2 cellular contexts compared by ENCODE assay signal in genomic region chr4:173443121-173443520, GRCh38.
TF ChIP-seq lines count a peak whose summit lies in the region.

No MANE protein-coding gene starts in this region.

TF ChIP-seq in IMR-90, 13 proteins besides CTCF, POLR2A, EP300 and RAD21:
- peak; percentile 22; the same call in 1 of the 2 replicates for TF ChIP-seq CEBPB (IDR thresholded peaks at IDR 0.05; ENCODE audit: low read depth, low read length)
- no peak for TF ChIP-seq MXI1 (IDR thresholded peaks at IDR 0.05; ENCODE audit: borderline replicate concordance, low read depth, low read length)
- TF ChIP-seq ELK1 (IDR thresholded peaks at IDR 0.05; ENCODE audit: borderline replicate concordance, low read depth, low read length): no peak

TF ChIP-seq in K562, 482 proteins besides CTCF, POLR2A, EP300 and RAD21 (continues in another document):
- TF ChIP-seq IRF1 (CRISPR knock-in tag; IDR thresholded peaks at IDR 0.05; ENCODE audit: borderline replicate concordance): no peak
- TF ChIP-seq ZNF134 (CRISPR knock-in tag; conservative IDR thresholded peaks at IDR 0.05): no peak
- no peak for TF ChIP-seq ZNF655 (CRISPR knock-in tag; IDR thresholded peaks at IDR 0.05)
- no peak for TF ChIP-seq CREB3L1 (IDR thresholded peaks at IDR 0.05; ENCODE audit: borderline replicate concordance, low read depth)
- TF ChIP-seq RCOR1 (IDR thresholded peaks at IDR 0.05; ENCODE audit: borderline replicate concordance in 1 of 2, low read depth in 2 of 2, low read length in 2 of 2): no peak
- TF ChIP-seq ZNF764 (CRISPR knock-in tag; IDR thresholded peaks at IDR 0.05; ENCODE audit: low read depth): no peak
- no peak for TF ChIP-seq ZNF583 (CRISPR knock-in tag; IDR thresholded peaks at IDR 0.05)
- TF ChIP-seq PML (IDR thresholded peaks at IDR 0.05; ENCODE audit: low read length): no peak
- TF ChIP-seq KLF13 (tag; IDR thresholded peaks at IDR 0.05; ENCODE audit: borderline replicate concordance, low read depth): no peak
- no peak for TF ChIP-seq RBFOX2 (IDR thresholded peaks at IDR 0.05; ENCODE audit: low read depth, low read length)
- TF ChIP-seq TEAD4 (IDR thresholded peaks at IDR 0.05; ENCODE audit: low read length): peak; percentile 44
- no peak for TF ChIP-seq TEAD4 (CRISPR knock-in tag; IDR thresholded peaks at IDR 0.05; ENCODE audit: borderline replicate concordance)
- no peak for TF ChIP-seq KLF1 (tag; IDR thresholded peaks at IDR 0.05)
- no peak for TF ChIP-seq ZBTB1 (CRISPR knock-in tag; IDR thresholded peaks at IDR 0.05; ENCODE audit: borderline replicate concordance, low read depth)
- TF ChIP-seq CEBPB (tag; IDR thresholded peaks at IDR 0.05): peak; percentile 86
- no peak for TF ChIP-seq HBP1 (CRISPR knock-in tag; IDR thresholded peaks at IDR 0.05)
- no peak for TF ChIP-seq ZNF121 (CRISPR knock-in tag; conservative IDR thresholded peaks at IDR 0.05)
- no peak for TF ChIP-seq CCNT2 (IDR thresholded peaks at IDR 0.05; ENCODE audit: borderline replicate concordance, extremely low read depth, insufficient read length, low read depth, low read length)
- no peak for TF ChIP-seq PURB (CRISPR knock-in tag; IDR thresholded peaks at IDR 0.05; ENCODE audit: low read depth)
- TF ChIP-seq CBFA2T3 (IDR thresholded peaks at IDR 0.05): peak; percentile 41
- no peak for TF ChIP-seq ZNF395 (CRISPR knock-in tag; IDR thresholded peaks at IDR 0.05)
- TF ChIP-seq FOXK2 (conservative IDR thresholded peaks at IDR 0.05 in 1 of 2, IDR thresholded peaks at IDR 0.05 in 1 of 2; ENCODE audit: low read depth in 2 of 2): no peak
- TF ChIP-seq FOXP4 (CRISPR knock-in tag; IDR thresholded peaks at IDR 0.05; ENCODE audit: borderline replicate concordance): no peak
- TF ChIP-seq NCOR1 (IDR thresholded peaks at IDR 0.05): no peak
- peak in 1 of 2 experiments; percentile 64; a peak in 1 of 4 replicates for TF ChIP-seq FOXA3 (CRISPR knock-in tag; conservative IDR thresholded peaks at IDR 0.05 in 1 of 2, IDR thresholded peaks at IDR 0.05 in 1 of 2)
- no peak for TF ChIP-seq YBX1 (IDR thresholded peaks at IDR 0.05)
- TF ChIP-seq ZNF707 (CRISPR knock-in tag; conservative IDR thresholded peaks at IDR 0.05): no peak
- TF ChIP-seq NRF1 (conservative IDR thresholded peaks at IDR 0.05 in 1 of 2, IDR thresholded peaks at IDR 0.05 in 1 of 2): no peak
- no peak for TF ChIP-seq CGGBP1 (CRISPR knock-in tag; IDR thresholded peaks at IDR 0.05)
- TF ChIP-seq ZNF75A (CRISPR knock-in tag; IDR thresholded peaks at IDR 0.05): no peak
- TF ChIP-seq ZNF41 (CRISPR knock-in tag; conservative IDR thresholded peaks at IDR 0.05): no peak
- TF ChIP-seq MTA1 (IDR thresholded peaks at IDR 0.05; ENCODE audit: borderline replicate concordance): no peak
- no peak for TF ChIP-seq RBM15 (IDR thresholded peaks at IDR 0.05; ENCODE audit: insufficient read depth, low read length)
- no peak for TF ChIP-seq HMBOX1 (IDR thresholded peaks at IDR 0.05)
- no peak for TF ChIP-seq RFX5 (IDR thresholded peaks at IDR 0.05; ENCODE audit: low read depth, low read length)
- peak; percentile 35; the same call in 1 of the 2 replicates for TF ChIP-seq ARID1B (IDR thresholded peaks at IDR 0.05)
- TF ChIP-seq FOSL1 (tag; conservative IDR thresholded peaks at IDR 0.05): no peak
- TF ChIP-seq JUND (IDR thresholded peaks at IDR 0.05; ENCODE audit: borderline replicate concordance, low read depth, low read length): no peak
- TF ChIP-seq JUND (tag; IDR thresholded peaks at IDR 0.05; ENCODE audit: borderline replicate concordance, low read depth, low read length): 0 out of 3 replicates have a peak, but pooled peaks have one; percentile 13
- TF ChIP-seq MITF (IDR thresholded peaks at IDR 0.05): no peak
- TF ChIP-seq SREBF1 (IDR thresholded peaks at IDR 0.05; ENCODE audit: borderline replicate concordance, low read depth, low read length): no peak
- TF ChIP-seq TSC22D4 (tag; IDR thresholded peaks at IDR 0.05): no peak
- TF ChIP-seq NR2C1 (IDR thresholded peaks at IDR 0.05): no peak
- TF ChIP-seq NR2C1 (tag; IDR thresholded peaks at IDR 0.05): no peak
- TF ChIP-seq JUN (IDR thresholded peaks at IDR 0.05; ENCODE audit: borderline replicate concordance, low read depth, low read length): no peak
- TF ChIP-seq JUN (CRISPR knock-in tag; IDR thresholded peaks at IDR 0.05; ENCODE audit: borderline replicate concordance): no peak
- no peak for TF ChIP-seq ZNF324 (CRISPR knock-in tag; IDR thresholded peaks at IDR 0.05)
- no peak for TF ChIP-seq TAF9B (IDR thresholded peaks at IDR 0.05; ENCODE audit: partially characterized antibody)
- no peak for TF ChIP-seq ZNF668 (CRISPR knock-in tag; IDR thresholded peaks at IDR 0.05)
- TF ChIP-seq TFAM (CRISPR knock-in tag; conservative IDR thresholded peaks at IDR 0.05): no peak
- TF ChIP-seq SOX6 (IDR thresholded peaks at IDR 0.05): 0 out of 2 replicates have a peak, but pooled peaks have one; percentile 18
- no peak for TF ChIP-seq PATZ1 (CRISPR knock-in tag; IDR thresholded peaks at IDR 0.05; ENCODE audit: borderline replicate concordance)
- TF ChIP-seq LARP7 (IDR thresholded peaks at IDR 0.05): no peak
- TF ChIP-seq ATF3 (IDR thresholded peaks at IDR 0.05): peak; percentile 21; the same call in 1 of the 2 replicates
- TF ChIP-seq ATF3 (CRISPR knock-in tag; conservative IDR thresholded peaks at IDR 0.05): no peak
- no peak for TF ChIP-seq LEF1 (IDR thresholded peaks at IDR 0.05)
